ENCODE assay signal across 8 cellular contexts in genomic region chr22:41468381-41469217, GRCh38. TPM values are rescaled to one million over a fixed set of nuclear protein-coding genes. Genes with fewer than 3 reads are reported as not detected.
DNase-seq lines count a peak whose midpoint lies in the region; ATAC-seq and TF ChIP-seq lines count a peak whose summit lies in the region.

ACO2 (plus strand) TSS chr22:41469117; CDS start chr22:41469147, 30 bp downstream.
A gene with protein sequence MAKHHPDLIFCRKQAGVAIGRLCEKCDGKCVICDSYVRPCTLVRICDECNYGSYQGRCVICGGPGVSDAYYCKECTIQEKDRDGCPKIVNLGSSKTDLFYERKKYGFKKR (minus strand): TSS chr22:41468692. CDS start chr22:41468653, 39 bp downstream.

- intact Hi-C loops in Panc1 (cut with micrococcal nuclease; ENCODE audit: unreplicated experiment) = no loop called here

- ATAC-seq in GM21723 (IDR thresholded peaks at IDR 0.05; ENCODE audit: unreplicated experiment) (peak; percentile 87), Panc1 (peak; percentile 98)
- peak; percentile 91 to 92 for ATAC-seq in activated T-cell treated with anti-CD3 and anti-CD28 coated beads, Interleukin-2, amount 50 U/mL, for 4 hours

- H3K36me3 ChIP-seq in Panc1 (ENCODE audit: control insufficient read depth, insufficient read depth, low read length) (peaks cover 19% of the 10 kb centered on the region), esophagus (ENCODE audit: control insufficient read depth in 2 of 2, insufficient read depth in 2 of 2, low read length in 1 of 2) (peaks cover 0 to 7% of the 10 kb centered on the region in 2 donors), mucosa of stomach (ENCODE audit: control insufficient read depth, insufficient read depth, low read length) (no peaks in the 10 kb centered on the region)

- peak within 1 kb of the TSS; percentile 94 for H3K9ac ChIP-seq in mucosa of stomach (ENCODE audit: low read length)

- peaks cover 11% of the 10 kb centered on the region for H3K4me1 ChIP-seq in Panc1 (ENCODE audit: control insufficient read depth, insufficient read depth, low read length)
- peaks cover 5 to 6% of the 10 kb centered on the region in 2 donors for H3K4me1 ChIP-seq in esophagus (ENCODE audit: control insufficient read depth in 2 of 2, insufficient read depth in 2 of 2, low read length in 1 of 2)
- peaks cover 27% of the 10 kb centered on the region for H3K4me1 ChIP-seq in mucosa of stomach (ENCODE audit: control insufficient read depth, insufficient read depth, low read length)

- peak; percentile 97 for DNase-seq in DMS53 (lab: John Stamatoyannopoulos, UW)
- peak; percentile 100 for DNase-seq in KG1 (lab: John Stamatoyannopoulos, UW)
- DNase-seq in Panc1 (ENCODE audit: low read depth, low spot score) = peak; percentile 98
- DNase-seq in activated T-cell treated with anti-CD3 and anti-CD28 coated beads, Interleukin-2, amount 50 U/mL, for 4 hours = peak; percentile 97
- DNase-seq in stimulated activated CD8-positive, alpha-beta memory T cell treated with anti-CD3 and anti-CD28 coated beads, Interleukin-7, amount 100 ng/mL, for 1 hour (ENCODE audit: low read depth in 2 of 2) = peak; percentile 97 to 99

- H3K27ac ChIP-seq in Panc1 (ENCODE audit: low read length) (peak within 1 kb of the TSS; percentile 95), esophagus (ENCODE audit: low read depth in 2 of 2, low read length in 1 of 2) (peak within 1 kb of the TSS; percentile 96 to 99)

- peak within 1 kb of the TSS; percentile 96 for H3K4me3 Mint-ChIP-seq in activated T-cell treated with anti-CD3 and anti-CD28 coated beads, Interleukin-2, amount 50 U/mL, for 4 hours

- CTCF ChIA-PET in Panc1 (lab: Charles Lee) = interaction anchor here (0.6 kb wide), 2 partner anchors 38 to 136 kb away, joined by 8 to 10 read pairs; no protein-coding TSS in a partner anchor

- no peaks in the 10 kb centered on the region for H3K9me3 ChIP-seq in Panc1 (ENCODE audit: control insufficient read depth, insufficient read depth, low read depth, low read length)
- H3K9me3 ChIP-seq in esophagus (ENCODE audit: control insufficient read depth in 2 of 2, insufficient read depth in 1 of 2, low read depth in 1 of 2, low read length in 1 of 2) = no peaks in the 10 kb centered on the region
- H3K9me3 ChIP-seq in mucosa of stomach (ENCODE audit: control insufficient read depth, low read length) = no peaks in the 10 kb centered on the region

- H3K4me3 ChIP-seq in Panc1 (ENCODE audit: low read depth in 2 of 2, low read length in 2 of 2) = peak within 1 kb of the TSS; percentile 73 to 92
- peak within 1 kb of the TSS; percentile 89 to 91 for H3K4me3 ChIP-seq in esophagus (ENCODE audit: low read depth in 1 of 2, low read length in 2 of 2)
- peak within 1 kb of the TSS; percentile 83 for H3K4me3 ChIP-seq in mucosa of stomach (ENCODE audit: low read length)

- POLR2A ChIA-PET in Panc1 (lab: Charles Lee) = interaction anchor here (0.7 to 1.2 kb wide), 3 partner anchors 22 to 58 kb away, joined by 3 to 14 read pairs (median 7); partner anchors contain the start of gene TOB2

- no peaks in the 10 kb centered on the region for H3K27me3 Mint-ChIP-seq in activated T-cell treated with anti-CD3 and anti-CD28 coated beads, Interleukin-2, amount 50 U/mL, for 4 hours (ENCODE audit: low read depth)

- 0% methylated on average over 51 of the region's 51 CpGs for WGBS in esophagus, 2 donors

- no TSS peak for BruUV-seq in Panc1 (replicated peaks; lab: Mats Ljungman, UMichigan)

- no peak for TF ChIP-seq CTCF in Panc1 (IDR thresholded peaks at IDR 0.05)

- H3K9me3 Mint-ChIP-seq in activated T-cell treated with anti-CD3 and anti-CD28 coated beads, Interleukin-2, amount 50 U/mL, for 4 hours = no peaks in the 10 kb centered on the region

- in situ Hi-C loops in Panc1 (cut with HindIII; ENCODE audit: low pct_unique_long_range_greater_than_20kb, low sequenced_read_pairs) = no loop called here

- H3K36me3 Mint-ChIP-seq in activated T-cell treated with anti-CD3 and anti-CD28 coated beads, Interleukin-2, amount 50 U/mL, for 4 hours (ENCODE audit: insufficient read depth) = peaks cover 34% of the 10 kb centered on the region

- H3K4me1 Mint-ChIP-seq in activated T-cell treated with anti-CD3 and anti-CD28 coated beads, Interleukin-2, amount 50 U/mL, for 4 hours (ENCODE audit: low read depth) = peaks cover 41% of the 10 kb centered on the region

- H3K27me3 ChIP-seq in Panc1 (ENCODE audit: control insufficient read depth, insufficient read depth, low read length) (no peaks in the 10 kb centered on the region), esophagus (ENCODE audit: control insufficient read depth in 1 of 2, insufficient read depth in 2 of 2, low read length in 2 of 2) (no peaks in the 10 kb centered on the region), mucosa of stomach (ENCODE audit: control insufficient read depth, insufficient read depth, low read length) (no peaks in the 10 kb centered on the region)

RNA-seq across cellular contexts. Expression of gene ACO2, which starts in this region (rescaled TPM):
- total RNA-seq in Panc1 (2021; ENCODE audit: unreplicated experiment) = 71.5 TPM
- 96.4 TPM for polyA plus RNA-seq in Panc1 (2012; ENCODE audit: insufficient read length)
- total RNA-seq in activated T-cell treated with anti-CD3 and anti-CD28 coated beads, Interleukin-2, amount 50 U/mL, for 4 hours = 100 to 1,000 TPM; 128 to 133 (median 130) TPM
- polyA plus RNA-seq in esophagus = 10 to 100 TPM; 22.6 to 59.7 TPM

RNA-seq across cellular contexts. Expression of the second gene that starts in this region (rescaled TPM):
- total RNA-seq in Panc1 (2021; ENCODE audit: unreplicated experiment) = 34.9 TPM
- 30.7 TPM for polyA plus RNA-seq in Panc1 (2012; ENCODE audit: insufficient read length)
- total RNA-seq in activated T-cell treated with anti-CD3 and anti-CD28 coated beads, Interleukin-2, amount 50 U/mL, for 4 hours = 100 to 1,000 TPM; 138 to 164 (median 144) TPM
- polyA plus RNA-seq in esophagus = 10 to 100 TPM; 41.4 to 61.8 TPM

Comparison
In these comparisons a context has a peak if more than half of its experiments do, and no peak if none do; other contexts are left out.
1. Peak in every context shown above with its lines: DNase-seq, ATAC-seq, H3K4me3 ChIP-seq and H3K27ac ChIP-seq.